In the genomic region with DNA sequence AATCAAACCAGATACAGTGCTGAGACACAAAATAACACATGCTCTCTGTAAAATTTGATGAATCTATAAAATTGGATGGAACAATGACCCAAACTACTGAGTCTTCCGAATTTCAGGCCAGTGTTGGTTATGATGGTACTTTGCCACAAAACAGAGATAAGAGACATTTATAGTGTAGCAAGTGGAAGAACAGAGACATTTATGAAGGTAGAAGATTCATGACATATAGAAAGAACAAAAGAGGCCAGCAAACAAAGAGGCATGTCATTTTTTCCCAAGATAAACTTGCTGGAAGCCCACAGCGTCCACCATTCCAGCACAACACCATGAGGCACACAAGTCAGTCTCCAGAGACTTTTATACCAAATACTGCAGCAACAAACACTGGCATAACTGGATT, we compare ENCODE assay signal across 10 cellular contexts. TPM values are rescaled to one million over a fixed set of nuclear protein-coding genes. Genes with fewer than 3 reads are reported as not detected.
"Had no signal": no experiment of that assay in that cellular context is flagged by ENCODE, and none has a peak within 500 bp of the region (broad histone marks: within the 10 kb centered on the region; RNA-seq: fewer than 3 reads in every experiment).

No MANE protein-coding gene starts in this region.

- H3K4me1 ChIP-seq: HAP-1 had no signal

- H3K4me2 ChIP-seq: GM23338 had no signal

- DNase-seq: GM23248, GOT3, H7, H9, HCEC 1CT, HFFc6 had no signal

- H3K27ac ChIP-seq: GM23248 had no signal

- H3K9ac ChIP-seq: GM23248 had no signal

- H3K4me3 ChIP-seq: GM23248, GM23338, HAP-1 had no signal

- H3K9me3 ChIP-seq: HAP-1 had no signal

- H3K36me3 ChIP-seq: HAP-1 had no signal

- H2AFZ ChIP-seq: GM23248, GM23338 had no signal

RNA-seq across cellular contexts. Expression of a gene that starts 17.3 kb away (rescaled TPM):
- total RNA-seq: GM23248, GM23338, H1, H4, H7, H9, HFFc6 had no signal
- polyA plus RNA-seq: GM23248, H1 had no signal
